Comparison of ENCODE assay signal across 18 cellular contexts in genomic region chr3:121477589-121477988, GRCh38.
DNase-seq lines count a peak whose midpoint lies in the region; ATAC-seq and TF ChIP-seq lines count a peak whose summit lies in the region.
"Had no signal": no experiment of that assay in that cellular context is flagged by ENCODE, and none has a peak within 500 bp of the region (broad histone marks: within the 10 kb centered on the region; RNA-seq: fewer than 3 reads in every experiment).

No MANE protein-coding gene starts in this region.

- H3K36me3 Mint-ChIP-seq in CD4-positive, alpha-beta T cell (ENCODE audit: low read depth): no peaks in the 10 kb centered on the region
- H3K36me3 Mint-ChIP-seq: activated naive CD4-positive, alpha-beta T cell treated with anti-CD3 and anti-CD28 coated beads, Interleukin-2, amount 50 U/mL, for 24 hours; IgD-negative memory B cell had no signal

- TF ChIP-seq CTCF in astrocyte of the spinal cord (IDR thresholded peaks at IDR 0.05; ENCODE audit: low read depth, low read length): no peak
- TF ChIP-seq CTCF in CD4-positive, alpha-beta T cell (IDR thresholded peaks at IDR 0.05): no peak

- no peaks in the 10 kb centered on the region for H3K4me1 Mint-ChIP-seq in CD4-positive, alpha-beta T cell (ENCODE audit: low read depth)
- H3K4me1 Mint-ChIP-seq: activated B cell treated with CpG ODN at 0.5 μM for 24 hours; activated naive CD4-positive, alpha-beta T cell treated with anti-CD3 and anti-CD28 coated beads, Interleukin-2, amount 50 U/mL, for 24 hours; IgD-negative memory B cell had no signal

- H2AFZ ChIP-seq in ACC112 (ENCODE audit: low read length, unreplicated experiment): peak overlapping the region; percentile 59
- H2AFZ ChIP-seq: parathyroid adenoma had no signal

- no peak for ATAC-seq in HG03025 (IDR thresholded peaks at IDR 0.05; ENCODE audit: low FRiP score, unreplicated experiment)
- ATAC-seq in CD4-positive, alpha-beta T cell (ENCODE audit: poor library complexity): no peak
- ATAC-seq: GM12878, mucosa of descending colon had no signal

- H3K27ac ChIP-seq in ACC112 (ENCODE audit: low read depth, low read length): peak overlapping the region; percentile 77
- H3K27ac ChIP-seq in CD4-positive, alpha-beta T cell (ENCODE audit: low read depth, low read length): no peak overlapping the region
- H3K27ac ChIP-seq: parathyroid adenoma, testis had no signal

- CTCF ChIA-PET in CD4-positive, alpha-beta T cell (lab: Charles Lee): no interaction called here

- H3K4me3 Mint-ChIP-seq in CD4-positive, alpha-beta T cell: no peak overlapping the region
- H3K4me3 Mint-ChIP-seq: activated B cell treated with CpG ODN at 0.5 μM for 24 hours; activated naive CD4-positive, alpha-beta T cell treated with anti-CD3 and anti-CD28 coated beads, Interleukin-2, amount 50 U/mL, for 24 hours; IgD-negative memory B cell had no signal

- H3K36me3 ChIP-seq in ACC112 (ENCODE audit: insufficient read depth, low read length): peaks cover 22% of the 10 kb centered on the region

- no peaks in the 10 kb centered on the region for H3K79me2 ChIP-seq in ACC112 (ENCODE audit: control insufficient read depth, insufficient read depth, low read length, unreplicated experiment)
- H3K79me2 ChIP-seq: parathyroid adenoma had no signal

- H3K9me3 Mint-ChIP-seq in CD4-positive, alpha-beta T cell: no peaks in the 10 kb centered on the region
- H3K9me3 Mint-ChIP-seq: activated B cell treated with CpG ODN at 0.5 μM for 24 hours; activated naive CD4-positive, alpha-beta T cell treated with anti-CD3 and anti-CD28 coated beads, Interleukin-2, amount 50 U/mL, for 24 hours; IgD-negative memory B cell had no signal

- H3K4me3 ChIP-seq in ACC112 (ENCODE audit: low read depth, low read length) (peak overlapping the region; percentile 49), astrocyte of the spinal cord (ENCODE audit: low read depth, low read length) (no peak overlapping the region)
- H3K4me3 ChIP-seq: GM12878, mucosa of descending colon, testis had no signal

- POLR2A ChIA-PET in CD4-positive, alpha-beta T cell (lab: Charles Lee): no interaction called here

- H3K27me3 Mint-ChIP-seq in CD4-positive, alpha-beta T cell: no peaks in the 10 kb centered on the region
- H3K27me3 Mint-ChIP-seq: activated B cell treated with CpG ODN at 0.5 μM for 24 hours; activated naive CD4-positive, alpha-beta T cell treated with anti-CD3 and anti-CD28 coated beads, Interleukin-2, amount 50 U/mL, for 24 hours; IgD-negative memory B cell had no signal

- no peaks in the 10 kb centered on the region for H3K27me3 ChIP-seq in ACC112 (ENCODE audit: insufficient read depth, low read length)
- H3K27me3 ChIP-seq in CD4-positive, alpha-beta T cell (ENCODE audit: control insufficient read depth, insufficient read depth, low read length): no peaks in the 10 kb centered on the region
- H3K27me3 ChIP-seq: testis had no signal

- intact Hi-C loops in CD4-positive, alpha-beta T cell (cut with DNase I, micrococcal nuclease): no loop called here

- peak; percentile 19 for DNase-seq in HS-27A (ENCODE audit: low read depth)
- DNase-seq in astrocyte of the spinal cord (ENCODE audit: low read depth, low spot score): peak; percentile 83
- peak; percentile 27 for DNase-seq in hepatic stellate cell (ENCODE audit: low spot score)
- no peak for DNase-seq in CD4-positive, alpha-beta T cell
- DNase-seq in NCI-H2196 treated with DMSO at 0.1 percent for 48 hours (lab: John Stamatoyannopoulos, UW; ENCODE audit: unreplicated experiment): no peak
- no peak for DNase-seq in activated naive CD4-positive, alpha-beta T cell treated with Interleukin-2 at 50 U/mL for 16 hours
- DNase-seq: activated B cell treated with CpG ODN at 0.5 μM for 24 hours, erythroblast, mucosa of descending colon, NCI-H1417 treated with DMSO at 0.1 percent for 48 hours, NCI-H446, testis had no signal

- in situ Hi-C loops in astrocyte of the spinal cord (cut with HindIII; ENCODE audit: low sequenced_read_pairs): no loop called here

- H3K27ac Mint-ChIP-seq in CD4-positive, alpha-beta T cell: no peak overlapping the region
- H3K27ac Mint-ChIP-seq: activated B cell treated with CpG ODN at 0.5 μM for 24 hours; activated naive CD4-positive, alpha-beta T cell treated with anti-CD3 and anti-CD28 coated beads, Interleukin-2, amount 50 U/mL, for 24 hours had no signal

- H3K4me1 ChIP-seq in ACC112 (ENCODE audit: control insufficient read depth, insufficient read depth, low read length, unreplicated experiment): peaks cover 33% of the 10 kb centered on the region
- H3K4me1 ChIP-seq: parathyroid adenoma, testis had no signal

- no peaks in the 10 kb centered on the region for H3K9me3 ChIP-seq in CD4-positive, alpha-beta T cell (ENCODE audit: control insufficient read depth, low read length)
- H3K9me3 ChIP-seq: mucosa of descending colon, testis had no signal

Comparison
In these comparisons a context has a peak if more than half of its experiments do, and no peak if none do; other contexts are left out.
1. DNase-seq: peak in HS-27A (single experiment), astrocyte of the spinal cord (single experiment) and hepatic stellate cell (single experiment); none in CD4-positive, alpha-beta T cell (0 of 10), NCI-H2196 treated with DMSO at 0.1 percent for 48 hours (single experiment) and activated naive CD4-positive, alpha-beta T cell treated with Interleukin-2 at 50 U/mL for 16 hours (single experiment).